ENCODE assay signal across 9 cellular contexts in the genomic region with DNA sequence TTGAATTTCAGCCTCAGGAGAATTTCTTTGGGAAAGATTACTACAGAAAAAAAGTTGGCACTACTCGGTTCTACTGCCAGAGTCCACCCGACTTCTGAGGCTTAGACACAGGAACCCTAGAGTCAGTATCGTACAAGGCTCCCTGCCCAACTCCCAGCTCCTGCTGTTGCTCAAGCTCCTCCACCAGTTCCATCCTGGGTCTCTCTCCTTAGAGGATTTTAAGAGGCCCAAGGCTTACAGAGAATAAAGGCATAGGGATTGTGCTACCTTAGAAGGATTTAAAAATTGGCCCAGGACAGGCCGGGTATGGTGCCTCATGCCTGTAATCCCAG. TPM values are rescaled to one million over a fixed set of nuclear protein-coding genes. Genes with fewer than 3 reads are reported as not detected.
DNase-seq lines count a peak whose midpoint lies in the region; ATAC-seq and TF ChIP-seq lines count a peak whose summit lies in the region.
"Had no signal": no experiment of that assay in that cellular context is flagged by ENCODE, and none has a peak within 500 bp of the region (broad histone marks: within the 10 kb centered on the region; RNA-seq: fewer than 3 reads in every experiment).

No MANE protein-coding gene starts in this region.

- H3K9me3 ChIP-seq in OCI-LY1 (ENCODE audit: low read length) = no peaks in the 10 kb centered on the region
- no peaks in the 10 kb centered on the region for H3K9me3 ChIP-seq in gastrocnemius medialis
- no peaks in the 10 kb centered on the region for H3K9me3 ChIP-seq in SJCRH30 (replicated peaks)

- H3K27me3 ChIP-seq in OCI-LY1 (ENCODE audit: insufficient read depth, low read length) (no peaks in the 10 kb centered on the region), dorsolateral prefrontal cortex (no peaks in the 10 kb centered on the region), gastrocnemius medialis (no peaks in the 10 kb centered on the region), SJCRH30 (no peaks in the 10 kb centered on the region)

- TF ChIP-seq CTCF in OCI-LY1 (IDR thresholded peaks at IDR 0.05; ENCODE audit: low read length) (no peak), dorsolateral prefrontal cortex (IDR thresholded peaks at IDR 0.05 in 54 of 56, conservative IDR thresholded peaks at IDR 0.05 in 2 of 56; ENCODE audit: low read depth in 1 of 56, partially characterized antibody in 56 of 56) (no peak), gastrocnemius medialis (IDR thresholded peaks at IDR 0.05 in 4 of 5, conservative IDR thresholded peaks at IDR 0.05 in 1 of 5) (no peak)

- H3K36me3 ChIP-seq in OCI-LY1 (ENCODE audit: insufficient read depth, low read length) (no peaks in the 10 kb centered on the region), gastrocnemius medialis (no peaks in the 10 kb centered on the region), SJCRH30 (no peaks in the 10 kb centered on the region)

- peak; percentile 22 for ATAC-seq in GM18867 (IDR thresholded peaks at IDR 0.05; ENCODE audit: unreplicated experiment)
- no peak for ATAC-seq in gastrocnemius medialis
- ATAC-seq in HG03432 (IDR thresholded peaks at IDR 0.05; ENCODE audit: unreplicated experiment) = no peak

- peaks cover 19% of the 10 kb centered on the region for H3K4me1 ChIP-seq in OCI-LY1 (ENCODE audit: insufficient read depth, low read length, severe bottlenecking)
- H3K4me1 ChIP-seq in gastrocnemius medialis = peaks cover 31 to 32% of the 10 kb centered on the region in 2 donors
- no peaks in the 10 kb centered on the region; the same call in 1 of the 2 replicates for H3K4me1 ChIP-seq in SJCRH30

- H4K20me1 ChIP-seq in OCI-LY1 (ENCODE audit: insufficient read depth, low read length) = no peaks in the 10 kb centered on the region

- no peaks in the 10 kb centered on the region for H3F3A ChIP-seq in OCI-LY1 (ENCODE audit: insufficient read depth, low read length)

- peak overlapping the region; percentile 33 for H3K27ac ChIP-seq in OCI-LY1 (ENCODE audit: low read depth, low read length, poor library complexity, severe bottlenecking)
- H3K27ac ChIP-seq in dorsolateral prefrontal cortex = peak overlapping the region in 33 of 59 donors; percentile 3 to 86 (median 70)
- H3K27ac ChIP-seq in gastrocnemius medialis = peak overlapping the region; percentile 63 to 80 (median 70)
- H3K27ac ChIP-seq in SJCRH30 = no peak overlapping the region

- no peak for TF ChIP-seq POLR2A in gastrocnemius medialis (IDR thresholded peaks at IDR 0.05)

- DNase-seq in dorsolateral prefrontal cortex (no peak), gastrocnemius medialis (no peak), amniotic stem cell (lab: John Stamatoyannopoulos, UW) (no peak), SJCRH30 (no peak)
- DNase-seq in stimulated activated CD4-positive, alpha-beta T cell treated with anti-CD3 and anti-CD28 coated beads, Interleukin-15, amount 100 ng/mL, for 24 hours = no peak

- 0 out of 2 replicates have a peak overlapping the region, but pooled peaks have one; percentile 89 for H3K4me2 ChIP-seq in OCI-LY1 (ENCODE audit: low read length)

- no peak overlapping the region; the same call in 1 of the 2 replicates for H3K9ac ChIP-seq in OCI-LY1 (ENCODE audit: low read length)

- H3K79me2 ChIP-seq in OCI-LY1 (ENCODE audit: insufficient read depth, low read length) = no peaks in the 10 kb centered on the region

- H3K9me2 ChIP-seq in OCI-LY1 (ENCODE audit: low read depth, low read length) = no peaks in the 10 kb centered on the region

- intact Hi-C loops in dorsolateral prefrontal cortex (cut with DNase I) (loop anchor here in 1 of 2 donors (10.0 kb wide), 2 partner anchors 195 to 385 kb away; partner anchors contain the start of gene ATG10), gastrocnemius medialis (cut with DNase I; ENCODE audit: low total_unique reads) (loop anchor here (2.0 kb wide), 1 partner anchor 19 kb away; no protein-coding TSS in a partner anchor)

- H2AFZ ChIP-seq in OCI-LY1 (ENCODE audit: low read length) = peak overlapping the region; percentile 97

- in situ Hi-C loops in gastrocnemius medialis (cut with MboI; ENCODE audit: low sequenced_read_pairs in 4 of 4) = no loop called here

- H3K4me3 ChIP-seq in OCI-LY1 (ENCODE audit: low read depth, low read length, poor library complexity, severe bottlenecking) (no peak overlapping the region), dorsolateral prefrontal cortex (peak overlapping the region in 2 of 59 donors; percentile 55 to 65), gastrocnemius medialis (no peak overlapping the region), SJCRH30 (no peak overlapping the region)
- H3K4me3 ChIP-seq: lung had no signal

RNA-seq across cellular contexts. Expression of gene SSBP2, which starts 29.0 kb away (rescaled TPM):
- total RNA-seq in dorsolateral prefrontal cortex = 100 to 1,000 TPM in 38 of 120 experiments, 10 to 100 TPM in 82; 66.2 to 139 (median 94.4) TPM
- 10 to 100 TPM; 30.4 to 66.5 (median 40.5) TPM for total RNA-seq in gastrocnemius medialis
- 28.9 and 30.0 TPM in 2 replicates for total RNA-seq in SJCRH30 (2014; rRNA removed; shearing (Covaris generic))
